ENCODE assay signal across 9 cellular contexts in the genomic region with DNA sequence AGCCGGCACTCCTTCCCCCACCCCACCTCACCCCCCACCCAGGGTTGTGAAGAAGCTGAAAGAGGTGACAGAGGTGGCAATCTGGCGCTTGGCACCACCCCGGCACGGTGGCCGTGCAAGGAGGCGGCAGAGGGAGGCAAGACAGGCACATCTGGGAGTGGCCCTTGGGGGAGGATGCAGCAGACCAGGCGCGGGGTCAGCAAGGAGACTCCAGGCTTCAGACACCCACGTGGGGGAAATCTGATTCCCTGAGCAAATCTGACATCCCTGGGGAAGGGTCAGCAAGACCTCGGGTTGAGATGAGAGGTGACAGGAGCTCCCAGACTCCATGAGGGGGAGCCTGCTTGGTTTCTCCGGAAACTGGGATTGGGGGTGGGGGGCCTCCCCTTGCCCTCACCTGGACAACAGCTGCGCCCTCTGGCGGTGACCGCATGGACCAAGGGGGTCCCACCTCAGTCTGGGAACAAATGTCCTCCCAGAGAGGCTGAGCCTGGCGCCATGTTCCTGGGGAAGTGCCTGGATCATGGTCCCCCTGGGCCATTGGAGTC. TPM values are rescaled to one million over a fixed set of nuclear protein-coding genes. Genes with fewer than 3 reads are reported as not detected.
DNase-seq lines count a peak whose midpoint lies in the region; ATAC-seq and TF ChIP-seq lines count a peak whose summit lies in the region.
"Had no signal": no experiment of that assay in that cellular context is flagged by ENCODE, and none has a peak within 500 bp of the region (broad histone marks: within the 10 kb centered on the region; RNA-seq: fewer than 3 reads in every experiment).

No MANE protein-coding gene starts in this region.

- peak overlapping the region; percentile 57 for H3K27ac Mint-ChIP-seq in neural progenitor cell

- DNase-seq in NT2/D1 (ENCODE audit: low read depth, low spot score), result peak; percentile 77
- DNase-seq in dorsolateral prefrontal cortex, result no peak
- peak; percentile 83 for DNase-seq in neural progenitor cell (ENCODE audit: low spot score)
- DNase-seq in effector CD4-positive, alpha-beta T cell, result no peak
- DNase-seq in kidney glomerular epithelial cell (lab: John Stamatoyannopoulos, UW), result no peak
- no peak for DNase-seq in NOMO-1 (lab: John Stamatoyannopoulos, UW; ENCODE audit: unreplicated experiment in 2 of 2)
- DNase-seq: activated CD4-positive, CD25-positive, alpha-beta regulatory T cell treated with anti-CD3 and anti-CD28 coated beads, Interleukin-2, amount 50 U/mL, for 72 hours had no signal

- H3K4me3 Mint-ChIP-seq in neural progenitor cell, result peak overlapping the region; percentile 70

- no peaks in the 10 kb centered on the region for H3K79me2 ChIP-seq in DOHH2 (ENCODE audit: control insufficient read depth, low read length)
- peaks cover 8% of the 10 kb centered on the region for H3K79me2 ChIP-seq in neural progenitor cell (ENCODE audit: low read depth)

- intact Hi-C loops in dorsolateral prefrontal cortex (cut with DNase I), result no loop called here

- H3K9me3 Mint-ChIP-seq in neural progenitor cell, result peaks cover 2% of the 10 kb centered on the region

- peaks cover 59% of the 10 kb centered on the region for H3K27me3 ChIP-seq in DOHH2 (ENCODE audit: control insufficient read depth, low read length)
- H3K27me3 ChIP-seq in NT2/D1 (ENCODE audit: insufficient read depth, insufficient read length), result peaks cover 4% of the 10 kb centered on the region
- H3K27me3 ChIP-seq in dorsolateral prefrontal cortex, result no peaks in the 10 kb centered on the region
- H3K27me3 ChIP-seq in neural progenitor cell, result peaks cover 3% of the 10 kb centered on the region

- no peak overlapping the region for H3K4me2 ChIP-seq in DOHH2 (ENCODE audit: low read length)
- H3K4me2 ChIP-seq in neural progenitor cell, result peak overlapping the region; percentile 95

- no peak for ATAC-seq in GM21529 (IDR thresholded peaks at IDR 0.05; ENCODE audit: unreplicated experiment)

- H3K36me3 ChIP-seq in DOHH2 (ENCODE audit: control insufficient read depth, low read length), result no peaks in the 10 kb centered on the region
- no peaks in the 10 kb centered on the region for H3K36me3 ChIP-seq in NT2/D1 (ENCODE audit: insufficient read depth, insufficient read length, low read length)
- no peaks in the 10 kb centered on the region for H3K36me3 ChIP-seq in neural progenitor cell

- H3K9ac ChIP-seq in NT2/D1 (ENCODE audit: insufficient read length, low read depth) (peak overlapping the region; percentile 99), neural progenitor cell (no peak overlapping the region)

- H2AFZ ChIP-seq in neural progenitor cell (replicated peaks), result no peak overlapping the region

- H3F3A ChIP-seq in DOHH2 (ENCODE audit: control insufficient read depth, insufficient read depth) (peaks cover 3% of the 10 kb centered on the region; the same call in 1 of the 2 replicates), neural progenitor cell (ENCODE audit: low read depth) (peaks cover 45% of the 10 kb centered on the region)

- H3K27ac ChIP-seq in DOHH2 (ENCODE audit: low read depth, low read length), result no peak overlapping the region
- H3K27ac ChIP-seq in dorsolateral prefrontal cortex, result peak overlapping the region in 38 of 59 donors; percentile 21 to 99 (median 95)
- no peak overlapping the region for H3K27ac ChIP-seq in neural progenitor cell

- TF ChIP-seq CTCF in DOHH2 (IDR thresholded peaks at IDR 0.05; ENCODE audit: low read depth, low read length, poor library complexity, severe bottlenecking) (peak; percentile 98), dorsolateral prefrontal cortex (IDR thresholded peaks at IDR 0.05 in 54 of 56, conservative IDR thresholded peaks at IDR 0.05 in 2 of 56; ENCODE audit: low read depth in 1 of 56, partially characterized antibody in 56 of 56) (peak in 47 of 56 donors; percentile 9 to 56 (median 36)), neural progenitor cell (IDR thresholded peaks at IDR 0.05) (peak; percentile 85)

- H4K20me1 ChIP-seq in DOHH2 (ENCODE audit: control insufficient read depth, insufficient read depth, low read depth, low read length), result no peaks in the 10 kb centered on the region
- H4K20me1 ChIP-seq in neural progenitor cell (ENCODE audit: low read depth), result peaks cover 8% of the 10 kb centered on the region

- H3K4me1 ChIP-seq in DOHH2 (ENCODE audit: control insufficient read depth, low read length) (peaks cover 36% of the 10 kb centered on the region), NT2/D1 (ENCODE audit: insufficient read depth, insufficient read length) (peaks cover 4% of the 10 kb centered on the region), neural progenitor cell (peaks cover 37% of the 10 kb centered on the region)

- no peaks in the 10 kb centered on the region for H3K36me3 Mint-ChIP-seq in neural progenitor cell

- H3K9me3 ChIP-seq in DOHH2 (ENCODE audit: control insufficient read depth, insufficient read depth, low read length) (no peaks in the 10 kb centered on the region), NT2/D1 (ENCODE audit: insufficient read depth, low read length) (no peaks in the 10 kb centered on the region), neural progenitor cell (ENCODE audit: low read depth) (no peaks in the 10 kb centered on the region)

- H3K27me3 Mint-ChIP-seq in neural progenitor cell (ENCODE audit: insufficient read depth, low read depth), result peaks cover 4% of the 10 kb centered on the region

- no peak overlapping the region for H3K4me3 ChIP-seq in DOHH2 (ENCODE audit: low read length)
- peak overlapping the region; percentile 84 for H3K4me3 ChIP-seq in NT2/D1 (ENCODE audit: insufficient read length, low read depth)
- H3K4me3 ChIP-seq in dorsolateral prefrontal cortex, result no peak overlapping the region
- H3K4me3 ChIP-seq in neural progenitor cell, result peak overlapping the region; percentile 95

- no peaks in the 10 kb centered on the region for H3K9me2 ChIP-seq in DOHH2 (replicated peaks; ENCODE audit: control insufficient read depth, low read length)

- peaks cover 27% of the 10 kb centered on the region for H3K4me1 Mint-ChIP-seq in neural progenitor cell

RNA-seq across cellular contexts. Expression of a gene that starts 4.0 kb away (rescaled TPM):
- 10 to 100 TPM in 73 of 120 experiments, 1 to 10 TPM in 47; 4.7 to 20.2 (median 10.9) TPM for total RNA-seq in dorsolateral prefrontal cortex
- total RNA-seq in neural progenitor cell (ENCODE audit: low replicate concordance), result 70.6 and 139 TPM in 2 replicates

RNA-seq across cellular contexts. Expression of a gene that starts 17.9 kb away (rescaled TPM):
- total RNA-seq in dorsolateral prefrontal cortex, result 10 to 100 TPM; 18.7 to 46.0 (median 26.4) TPM
- 38.7 and 40.4 TPM in 2 replicates for total RNA-seq in neural progenitor cell (ENCODE audit: low replicate concordance)

RNA-seq across cellular contexts. Expression of a gene that starts 53.5 kb away (rescaled TPM):
- total RNA-seq in dorsolateral prefrontal cortex (100 to 1,000 TPM; 169 to 367 (median 264) TPM), neural progenitor cell (ENCODE audit: low replicate concordance) (86.0 and 337 TPM in 2 replicates)

Comparison
In these comparisons a context has a peak if more than half of its experiments do, and no peak if none do; other contexts are left out.
1. H3K27ac ChIP-seq: peak in dorsolateral prefrontal cortex (38 of 59); none in DOHH2 (single experiment) and neural progenitor cell (single experiment).
2. H3K4me3 ChIP-seq: peak in NT2/D1 (single experiment) and neural progenitor cell (single experiment); none in DOHH2 (single experiment) and dorsolateral prefrontal cortex (0 of 59).
3. CTCF ChIP-seq: peak in every context shown above with its lines; median percentile 98 in DOHH2; 85 in neural progenitor cell; 36 in dorsolateral prefrontal cortex.
4. DNase-seq: peak in NT2/D1 (single experiment) and neural progenitor cell (single experiment); none in dorsolateral prefrontal cortex (0 of 10), effector CD4-positive, alpha-beta T cell (single experiment), kidney glomerular epithelial cell (single experiment) and NOMO-1 (0 of 2).